Comparison of ENCODE assay signal across 9 cellular contexts in genomic region chr17:76586741-76587487, GRCh38. TPM values are rescaled to one million over a fixed set of nuclear protein-coding genes. Genes with fewer than 3 reads are reported as not detected.
DNase-seq lines count a peak whose midpoint lies in the region; ATAC-seq and TF ChIP-seq lines count a peak whose summit lies in the region.
"Had no signal": no experiment of that assay in that cellular context is flagged by ENCODE, and none has a peak within 500 bp of the region (broad histone marks: within the 10 kb centered on the region; RNA-seq: fewer than 3 reads in every experiment).

No MANE protein-coding gene starts in this region.

- H3K27ac ChIP-seq in heart left ventricle (no peak overlapping the region), esophagus squamous epithelium (peak overlapping the region; percentile 90 to 98 (median 92))

- H3K9me3 ChIP-seq in heart left ventricle = no peaks in the 10 kb centered on the region
- no peaks in the 10 kb centered on the region for H3K9me3 ChIP-seq in esophagus squamous epithelium

- WGBS in heart left ventricle, 4 donors = 34 to 51% (median 47%) methylated on average over 15 to 17 of the region's 17 CpGs
- WGBS in esophagus squamous epithelium, 2 donors = 21 to 50% methylated on average over 6 to 13 of the region's 17 CpGs

- H3K36me3 Mint-ChIP-seq in activated naive CD4-positive, alpha-beta T cell treated with anti-CD3 and anti-CD28 coated beads for 36 hours (ENCODE audit: low read depth) = peaks cover 2% of the 10 kb centered on the region

- TF ChIP-seq POLR2A in heart left ventricle (IDR thresholded peaks at IDR 0.05) (no peak), esophagus squamous epithelium (IDR thresholded peaks at IDR 0.05) (peak in 1 of 4 donors; percentile 48)

- no peak for DNase-seq in left ventricle myocardium superior
- DNase-seq in heart left ventricle = no peak
- peak; percentile 77 for DNase-seq in NCI-H526 treated with DMSO at 0.1 percent for 48 hours (lab: John Stamatoyannopoulos, UW)
- no peak for DNase-seq in esophagus squamous epithelium (lab: John Stamatoyannopoulos, UW)
- DNase-seq in DMS114 treated with DMSO at 0.1 percent for 48 hours (lab: John Stamatoyannopoulos, UW; ENCODE audit: unreplicated experiment) = no peak
- no peak for DNase-seq in activated naive CD4-positive, alpha-beta T cell treated with anti-CD3 and anti-CD28 coated beads for 36 hours
- DNase-seq in stimulated activated naive CD4-positive, alpha-beta T cell (lab: John Stamatoyannopoulos, UW) = no peak
- DNase-seq: GOT3 had no signal

- ATAC-seq in left ventricle myocardium superior = peak; percentile 13
- no peak for ATAC-seq in heart left ventricle
- ATAC-seq in HG03025 (IDR thresholded peaks at IDR 0.05; ENCODE audit: low FRiP score, unreplicated experiment) = no peak

- H3K27ac Mint-ChIP-seq in activated naive CD4-positive, alpha-beta T cell treated with anti-CD3 and anti-CD28 coated beads for 36 hours = no peak overlapping the region

- H3K4me3 ChIP-seq in heart left ventricle = no peak overlapping the region
- peak overlapping the region in 3 of 4 donors; percentile 62 to 84 (median 67) for H3K4me3 ChIP-seq in esophagus squamous epithelium

- no peak overlapping the region for H3K4me3 Mint-ChIP-seq in activated naive CD4-positive, alpha-beta T cell treated with anti-CD3 and anti-CD28 coated beads for 36 hours

- CTCF ChIA-PET in activated naive CD4-positive, alpha-beta T cell treated with anti-CD3 and anti-CD28 coated beads for 36 hours (lab: Charles Lee) = interaction anchor here (0.6 to 1.8 kb wide), 7 partner anchors 11 to 291 kb away, joined by 3 to 5 read pairs (median 4); no protein-coding TSS in a partner anchor

- H3K27me3 ChIP-seq in heart left ventricle (peaks cover 0 to 43% (median 3%) of the 10 kb centered on the region in 9 donors), esophagus squamous epithelium (peaks cover 0 to 44% (median 0%) of the 10 kb centered on the region in 4 donors)

- H3K36me3 ChIP-seq in heart left ventricle = no peaks in the 10 kb centered on the region
- H3K36me3 ChIP-seq in esophagus squamous epithelium = no peaks in the 10 kb centered on the region

- peaks cover 46% of the 10 kb centered on the region for H3K27me3 Mint-ChIP-seq in activated naive CD4-positive, alpha-beta T cell treated with anti-CD3 and anti-CD28 coated beads for 36 hours (ENCODE audit: low read depth)

- no peaks in the 10 kb centered on the region for H3K9me3 Mint-ChIP-seq in activated naive CD4-positive, alpha-beta T cell treated with anti-CD3 and anti-CD28 coated beads for 36 hours

- TF ChIP-seq CTCF in heart left ventricle (IDR thresholded peaks at IDR 0.05) = no peak
- no peak for TF ChIP-seq CTCF in esophagus squamous epithelium (IDR thresholded peaks at IDR 0.05)

- H3K4me1 ChIP-seq in heart left ventricle (peaks cover 0 to 25% (median 17%) of the 10 kb centered on the region in 12 donors), esophagus squamous epithelium (peaks cover 16 to 55% (median 17%) of the 10 kb centered on the region in 3 donors)

- H3K4me1 Mint-ChIP-seq in activated naive CD4-positive, alpha-beta T cell treated with anti-CD3 and anti-CD28 coated beads for 36 hours (ENCODE audit: low read depth) = peaks cover 8% of the 10 kb centered on the region

- intact Hi-C loops in left ventricle myocardium superior (cut with micrococcal nuclease) = no loop called here
- intact Hi-C loops in heart left ventricle (cut with DNase I) = loop anchor here in 4 of 10 donors (1.0 to 5.0 kb wide), 4 partner anchors 35 to 65 kb away; no protein-coding TSS in a partner anchor
- intact Hi-C loops in esophagus squamous epithelium (cut with DNase I) = no loop called here
- intact Hi-C loops in activated naive CD4-positive, alpha-beta T cell treated with anti-CD3 and anti-CD28 coated beads for 36 hours (cut with micrococcal nuclease) = no loop called here

RNA-seq across cellular contexts. Expression of gene ST6GALNAC2, which starts 1.3 kb away (rescaled TPM):
- total RNA-seq in left ventricle myocardium superior = 5.1 TPM
- total RNA-seq in heart left ventricle = 1 to 10 TPM; 3.3 to 7.8 (median 5.6) TPM
- polyA plus RNA-seq in heart left ventricle = 1 to 10 TPM; 2.1 to 2.3 TPM
- total RNA-seq in esophagus squamous epithelium = 10 to 100 TPM; 15.2 to 39.9 (median 29.5) TPM
- total RNA-seq in activated naive CD4-positive, alpha-beta T cell treated with anti-CD3 and anti-CD28 coated beads for 36 hours = not detected

RNA-seq across cellular contexts. Expression of gene PRCD, which starts 47.1 kb away (rescaled TPM):
- total RNA-seq in left ventricle myocardium superior = 4.3 TPM
- total RNA-seq in heart left ventricle = 1 to 10 TPM; 1.1 to 4.9 (median 2.7) TPM
- 1 to 10 TPM; 1.2 to 7.6 TPM for polyA plus RNA-seq in heart left ventricle
- total RNA-seq in esophagus squamous epithelium = 1 to 10 TPM in 2 of 4 donors, under 1 TPM in 1, not detected in 1; 0.73 to 2.5 (median 1.4) TPM
- total RNA-seq in activated naive CD4-positive, alpha-beta T cell treated with anti-CD3 and anti-CD28 coated beads for 36 hours = not detected

RNA-seq across cellular contexts. Expression of gene CYGB, which starts 49.4 kb away (rescaled TPM):
- total RNA-seq in left ventricle myocardium superior (28.0 TPM), heart left ventricle (10 to 100 TPM; 11.8 to 37.9 (median 21.9) TPM), esophagus squamous epithelium (10 to 100 TPM in 2 of 4 donors, 1 to 10 TPM in 2; 1.3 to 12.8 (median 6.9) TPM)
- 10 to 100 TPM; 16.7 to 25.9 TPM for polyA plus RNA-seq in heart left ventricle
- not detected for total RNA-seq in activated naive CD4-positive, alpha-beta T cell treated with anti-CD3 and anti-CD28 coated beads for 36 hours

RNA-seq across cellular contexts. Expression of gene ST6GALNAC1, which starts 56.6 kb away (rescaled TPM):
- 3.8 TPM for total RNA-seq in left ventricle myocardium superior
- 10 to 100 TPM in 1 of 9 donors, 1 to 10 TPM in 8; 1.7 to 10.3 (median 3.5) TPM for total RNA-seq in heart left ventricle
- 1 to 10 TPM; 3.1 to 4.2 TPM for polyA plus RNA-seq in heart left ventricle
- 10 to 100 TPM; 10.6 to 63.3 (median 32.7) TPM for total RNA-seq in esophagus squamous epithelium
- total RNA-seq in activated naive CD4-positive, alpha-beta T cell treated with anti-CD3 and anti-CD28 coated beads for 36 hours = 1 to 10 TPM; 1.1 to 1.3 TPM

Comparison
In these comparisons a context has a peak if more than half of its experiments do, and no peak if none do; other contexts are left out.
1. H3K27ac ChIP-seq: peak in esophagus squamous epithelium (4 of 4); none in heart left ventricle (0 of 12).
2. H3K4me3 ChIP-seq: peak in esophagus squamous epithelium (3 of 4); none in heart left ventricle (0 of 12).